ENCODE assay signal across 8 cellular contexts in genomic region chr14:54396493-54397335, GRCh38. TPM values are rescaled to one million over a fixed set of nuclear protein-coding genes. Genes with fewer than 3 reads are reported as not detected.
DNase-seq lines count a peak whose midpoint lies in the region; ATAC-seq and TF ChIP-seq lines count a peak whose summit lies in the region.

TSS of gene CDKN3 (plus strand) at chr14:54397007. CDS start at chr14:54397069, 62 bp downstream.

- no peaks in the 10 kb centered on the region for H3K9me3 Mint-ChIP-seq in activated naive CD4-positive, alpha-beta T cell treated with anti-CD3 and anti-CD28 coated beads, Interleukin-2, amount 50 U/mL, for 72 hours
- H3K9me3 Mint-ChIP-seq in glutamatergic neuron (ENCODE audit: unreplicated experiment) = peaks cover 4% of the 10 kb centered on the region
- no peaks in the 10 kb centered on the region for H3K9me3 Mint-ChIP-seq in osteocyte (ENCODE audit: unreplicated experiment)

- H3K27ac ChIP-seq in tibial artery = peak within 1 kb of the TSS in 1 of 2 donors; percentile 63

- H3K36me3 ChIP-seq in tibial artery = no peaks in the 10 kb centered on the region

- H3K4me1 ChIP-seq in tibial artery = peaks cover 5 to 12% (median 8%) of the 10 kb centered on the region in 4 donors

- TF ChIP-seq CTCF in GM12864 (IDR thresholded peaks at IDR 0.05; ENCODE audit: low read depth, low read length, missing control alignments) (peak; percentile 31), glutamatergic neuron (IDR thresholded peaks at IDR 0.05; ENCODE audit: partially characterized antibody, unreplicated experiment) (peak; percentile 70), osteocyte (IDR thresholded peaks at IDR 0.05) (peak; percentile 59), tibial artery (IDR thresholded peaks at IDR 0.05) (peak; percentile 45 to 47)

- peaks cover 8% of the 10 kb centered on the region for H3K27me3 Mint-ChIP-seq in glutamatergic neuron (ENCODE audit: unreplicated experiment)
- H3K27me3 Mint-ChIP-seq in osteocyte (ENCODE audit: unreplicated experiment) = no peaks in the 10 kb centered on the region

- H3K4me1 Mint-ChIP-seq in glutamatergic neuron (ENCODE audit: low read depth, unreplicated experiment) (no peaks in the 10 kb centered on the region), osteocyte (ENCODE audit: unreplicated experiment) (peaks cover 20% of the 10 kb centered on the region)

- H3K36me3 Mint-ChIP-seq in activated naive CD4-positive, alpha-beta T cell treated with anti-CD3 and anti-CD28 coated beads, Interleukin-2, amount 50 U/mL, for 72 hours = peaks cover 9 to 12% of the 10 kb centered on the region in 2 donors
- H3K36me3 Mint-ChIP-seq in glutamatergic neuron (ENCODE audit: unreplicated experiment) (no peaks in the 10 kb centered on the region), osteocyte (ENCODE audit: unreplicated experiment) (no peaks in the 10 kb centered on the region)

- H3K9me3 ChIP-seq in tibial artery = no peaks in the 10 kb centered on the region

- H3K4me3 ChIP-seq in GM12864 (ENCODE audit: low read depth, low read length) (peak within 1 kb of the TSS; percentile 65), tibial artery (peak within 1 kb of the TSS; percentile 64 to 70)

- H3K27me3 ChIP-seq in tibial artery = no peaks in the 10 kb centered on the region

- ATAC-seq in HG02623 (IDR thresholded peaks at IDR 0.05; ENCODE audit: unreplicated experiment) = peak; percentile 98
- peak; percentile 95 for ATAC-seq in activated naive CD4-positive, alpha-beta T cell treated with anti-CD3 and anti-CD28 coated beads, Interleukin-2, amount 50 U/mL, for 72 hours

- DNase-seq in GM12864 (ENCODE audit: low read depth) (peak; percentile 98), NCI-H1092 treated with DMSO at 0.1 percent for 48 hours (lab: John Stamatoyannopoulos, UW) (peak; percentile 100), SKM-1 (lab: John Stamatoyannopoulos, UW; ENCODE audit: unreplicated experiment) (peak; percentile 60), glutamatergic neuron (peak; percentile 97), osteocyte (ENCODE audit: extremely low spot score, unreplicated experiment) (peak; percentile 99), tibial artery (peak; percentile 99)
- peak; percentile 95 to 98 for DNase-seq in activated naive CD4-positive, alpha-beta T cell treated with anti-CD3 and anti-CD28 coated beads, Interleukin-2, amount 50 U/mL, for 72 hours (ENCODE audit: low spot score in 2 of 2)

- H3K4me3 Mint-ChIP-seq in glutamatergic neuron (ENCODE audit: unreplicated experiment) = peak within 1 kb of the TSS; percentile 84
- H3K4me3 Mint-ChIP-seq in osteocyte (ENCODE audit: unreplicated experiment) = peak within 1 kb of the TSS; percentile 83

- intact Hi-C loops in tibial artery (cut with DNase I; ENCODE audit: low total_unique reads) = loop anchor here (2.0 kb wide), 1 partner anchor 44 kb away; the partner anchor contains the start of gene CNIH1

- peak within 1 kb of the TSS; percentile 81 to 98 for H3K27ac Mint-ChIP-seq in activated naive CD4-positive, alpha-beta T cell treated with anti-CD3 and anti-CD28 coated beads, Interleukin-2, amount 50 U/mL, for 72 hours
- H3K27ac Mint-ChIP-seq in glutamatergic neuron (ENCODE audit: unreplicated experiment) (no peak within 1 kb of the TSS), osteocyte (ENCODE audit: unreplicated experiment) (peak within 1 kb of the TSS; percentile 71)

RNA-seq across cellular contexts. Expression of gene CDKN3, which starts in this region (rescaled TPM):
- total RNA-seq in activated naive CD4-positive, alpha-beta T cell treated with anti-CD3 and anti-CD28 coated beads, Interleukin-2, amount 50 U/mL, for 72 hours = 100 to 1,000 TPM in 1 of 2 donors, 10 to 100 TPM in 1; 62.1 to 106 TPM
- total RNA-seq in glutamatergic neuron (ENCODE audit: unreplicated experiment) = 4.4 TPM
- total RNA-seq in osteocyte = 8.5 and 10.6 TPM in 2 replicates
